Comparison of ENCODE assay signal across 8 cellular contexts in the genomic region with DNA sequence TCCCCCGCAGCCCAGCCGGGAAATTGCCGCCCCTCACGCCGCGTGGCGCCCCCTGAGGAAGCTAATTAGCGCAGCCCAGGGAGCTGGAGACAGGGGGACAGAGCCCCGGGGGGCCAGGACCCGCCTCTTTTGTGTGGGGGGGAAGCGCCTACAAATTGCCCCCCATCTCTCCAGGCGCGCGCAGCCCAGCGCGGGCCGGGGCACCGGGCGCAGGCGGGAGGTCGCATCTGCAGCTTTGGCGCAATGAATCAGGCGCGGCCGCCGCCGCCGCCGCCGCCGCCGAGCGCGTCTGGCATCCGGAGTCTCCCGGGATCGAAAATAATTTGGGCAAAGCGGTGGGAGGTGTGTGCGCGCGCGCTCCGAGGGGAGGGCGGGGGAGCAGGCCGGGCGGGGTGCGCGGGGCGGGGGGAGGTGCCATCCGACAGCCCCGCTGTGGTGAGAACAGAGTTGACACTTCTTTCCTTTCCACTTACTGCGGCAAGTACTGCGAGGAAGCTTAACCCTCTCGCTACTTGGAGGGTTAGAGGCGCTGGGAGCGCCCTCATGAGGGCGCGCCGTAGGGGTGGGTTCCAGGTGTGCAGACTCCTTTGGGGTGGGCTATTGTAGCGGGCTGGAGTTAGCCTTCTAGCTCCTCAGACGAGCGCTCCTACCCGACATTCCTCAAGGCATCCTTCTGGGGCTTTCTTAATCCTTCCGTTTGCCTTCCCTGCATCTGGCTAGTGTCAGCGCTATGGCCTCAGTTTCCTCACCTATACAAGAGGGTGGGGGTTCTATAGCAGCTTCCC.
A peak's percentile ranks its signal among the peaks of the same experiment; 100 is the strongest.
DNase-seq lines count a peak whose midpoint lies in the region; ATAC-seq, FAIRE-seq and TF ChIP-seq lines count a peak whose summit lies in the region.

No MANE protein-coding gene starts in this region.

- H3K36me3 ChIP-seq in upper lobe of left lung: no peaks in the 10 kb centered on the region

- DNase-seq in D721Med (ENCODE audit: insufficient read length, low spot score): no peak
- DNase-seq in OCI-M1 (lab: John Stamatoyannopoulos, UW): peak; percentile 56
- peak; percentile 76 for DNase-seq in activated effector memory CD4-positive, alpha-beta T cell treated with anti-CD3 and anti-CD28 coated beads, Interleukin-2, amount 50 U/mL, for 16 hours
- DNase-seq in frontal cortex (ENCODE audit: low spot score in 2 of 2): peak; percentile 65 to 73
- peak; percentile 66 for DNase-seq in occipital lobe (lab: John Stamatoyannopoulos, UW)
- peak in 1 of 2 donors; percentile 93 for DNase-seq in upper lobe of left lung

- H3K9me3 ChIP-seq in upper lobe of left lung: no peaks in the 10 kb centered on the region

- FAIRE-seq in D721Med (lab: Jason Lieb, UNC) (no peak), frontal cortex (lab: Jason Lieb, UNC) (no peak)

- peak; percentile 35 for ATAC-seq in HG02759 (IDR thresholded peaks at IDR 0.05; ENCODE audit: unreplicated experiment)
- ATAC-seq in upper lobe of left lung (ENCODE audit: low FRiP score in 2 of 2): peak in 1 of 2 donors; percentile 40
- ATAC-seq in HG03342 (IDR thresholded peaks at IDR 0.05; ENCODE audit: unreplicated experiment): no peak

- peaks cover 32 to 35% (median 33%) of the 10 kb centered on the region in 4 donors for H3K4me1 ChIP-seq in upper lobe of left lung

- peaks cover 0 to 28% (median 7%) of the 10 kb centered on the region in 4 donors for H3K27me3 ChIP-seq in upper lobe of left lung

- no peak for TF ChIP-seq POLR2A in upper lobe of left lung (IDR thresholded peaks at IDR 0.05)

- H3K4me3 ChIP-seq in upper lobe of left lung: peak overlapping the region; percentile 11 to 56 (median 50)

- 3 to 4% methylated on average over 25 to 31 of the region's 65 CpGs for WGBS in upper lobe of left lung, 2 donors

- peak overlapping the region in 1 of 4 donors; percentile 21 for H3K27ac ChIP-seq in upper lobe of left lung

- TF ChIP-seq EP300 in upper lobe of left lung (IDR thresholded peaks at IDR 0.05): no peak

- TF ChIP-seq CTCF in D721Med (IDR thresholded peaks at IDR 0.05; ENCODE audit: insufficient read depth, missing control alignments) (peak; percentile 21), upper lobe of left lung (IDR thresholded peaks at IDR 0.05) (no peak)
